39 cellular contexts compared by ENCODE assay signal in the genomic region with DNA sequence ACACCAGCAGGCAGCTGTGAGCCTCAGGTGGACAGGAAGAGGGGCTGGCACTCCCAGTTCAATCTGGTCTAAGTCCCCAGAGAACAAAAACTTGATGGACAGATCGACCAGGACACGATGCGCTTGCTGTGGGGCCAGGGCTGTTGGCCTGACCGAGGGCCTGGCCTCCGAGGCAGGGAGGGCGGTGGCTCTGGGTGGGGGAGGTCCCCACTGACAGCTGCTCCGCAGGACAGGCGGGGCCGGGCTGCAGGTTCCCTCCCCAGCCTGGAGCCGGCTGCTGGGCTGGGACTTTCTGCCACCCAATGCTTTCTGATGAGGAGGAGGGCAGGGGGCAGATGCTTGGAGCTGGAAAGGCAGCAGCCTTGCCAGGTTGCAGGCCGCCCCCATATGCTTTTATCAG. TPM values are rescaled to one million over a fixed set of nuclear protein-coding genes. Genes with fewer than 3 reads are reported as not detected.
"Had no signal": no experiment of that assay in that cellular context is flagged by ENCODE, and none has a peak within 500 bp of the region (broad histone marks: within the 10 kb centered on the region; RNA-seq: fewer than 3 reads in every experiment).

No MANE protein-coding gene starts in this region.

- H3K36me3 Mint-ChIP-seq: activated CD8-positive, alpha-beta memory T cell treated with anti-CD3 and anti-CD28 coated beads, Interleukin-2, amount 10 ng/mL, durations not matched to agents 7 days and 5 days; activated naive CD4-positive, alpha-beta T cell treated with anti-CD3 and anti-CD28 coated beads, Interleukin-2, amount 10 ng/mL, durations not matched to agents 7 days and 5 days; activated naive CD4-positive, alpha-beta T cell treated with anti-CD3 and anti-CD28 coated beads, Interleukin-2, amount 50 U/mL, for 24 hours; activated naive CD8-positive, alpha-beta T cell; activated naive CD8-positive, alpha-beta T cell treated with anti-CD3 and anti-CD28 coated beads, Interleukin-2, amount 10 ng/mL, durations not matched to agents 7 days and 5 days; brain; WTC11 had no signal

- H3K27me3 Mint-ChIP-seq: activated CD4-positive, alpha-beta memory T cell treated with anti-CD3 and anti-CD28 coated beads, Interleukin-2, amount 10 ng/mL, durations not matched to agents 7 days and 5 days; activated CD4-positive, alpha-beta T cell treated with anti-CD3 and anti-CD28 coated beads for 36 hours; activated CD8-positive, alpha-beta memory T cell treated with anti-CD3 and anti-CD28 coated beads, Interleukin-2, amount 10 ng/mL, durations not matched to agents 7 days and 5 days; activated naive CD8-positive, alpha-beta T cell; activated naive CD8-positive, alpha-beta T cell treated with anti-CD3 and anti-CD28 coated beads, Interleukin-2, amount 50 U/mL, for 24 hours had no signal

- DNase-seq: activated CD4-positive, alpha-beta memory T cell treated with anti-CD3 and anti-CD28 coated beads, Interleukin-2, amount 10 ng/mL, durations not matched to agents 7 days and 5 days; activated CD4-positive, alpha-beta T cell treated with anti-CD3 and anti-CD28 coated beads for 1 hour; activated CD4-positive, alpha-beta T cell treated with anti-CD3 and anti-CD28 coated beads for 36 hours; activated CD4-positive, alpha-beta T cell treated with anti-CD3 and anti-CD28 coated beads for 48 hours; activated CD4-positive, alpha-beta T cell treated with anti-CD3 and anti-CD28 coated beads, Interleukin-2, amount 10 ng/mL, durations not matched to agents 7 days and 5 days; activated CD4-positive, alpha-beta T cell treated with anti-CD3 and anti-CD28 coated beads, Interleukin-2, amount 50 U/mL, for 48 hours; activated CD4-positive, CD25-positive, alpha-beta regulatory T cell; activated CD8-positive, alpha-beta memory T cell treated with anti-CD3 and anti-CD28 coated beads for 24 hours; activated CD8-positive, alpha-beta memory T cell treated with anti-CD3 and anti-CD28 coated beads, Interleukin-2, amount 10 ng/mL, durations not matched to agents 7 days and 5 days; activated CD8-positive, alpha-beta memory T cell treated with anti-CD3 and anti-CD28 coated beads, Interleukin-2, amount 50 U/mL, for 48 hours; activated CD8-positive, alpha-beta T cell treated with anti-CD3 and anti-CD28 coated beads, Interleukin-2, amount 10 ng/mL, durations not matched to agents 7 days and 5 days; activated effector memory CD4-positive, alpha-beta T cell treated with Interleukin-2 at 50 U/mL for 16 hours; activated gamma-delta T cell; activated naive CD4-positive, alpha-beta T cell treated with anti-CD3 and anti-CD28 coated beads, Interleukin-2, amount 10 ng/mL, durations not matched to agents 7 days and 5 days; activated naive CD4-positive, alpha-beta T cell treated with Interleukin-2 at 50 U/mL for 16 hours; activated naive CD8-positive, alpha-beta T cell treated with anti-CD3 and anti-CD28 coated beads, Interleukin-2, amount 10 ng/mL, durations not matched to agents 7 days and 5 days; activated naive CD8-positive, alpha-beta T cell treated with anti-CD3 and anti-CD28 coated beads, Interleukin-2, amount 50 U/mL, for 24 hours; activated T-cell treated with anti-CD3 and anti-CD28 coated beads, Interleukin-2, amount 50 U/mL, for 24 hours; activated T-cell treated with anti-CD3 and anti-CD28 coated beads, Interleukin-2, amount 50 U/mL, for 48 hours; amygdala; anterior cingulate cortex; caudate nucleus; cerebellar nuclear complex; T-helper 2 cell; T-helper 9 cell had no signal

- H3K27ac Mint-ChIP-seq: activated CD4-positive, alpha-beta memory T cell treated with anti-CD3 and anti-CD28 coated beads, Interleukin-2, amount 10 ng/mL, durations not matched to agents 7 days and 5 days; activated CD4-positive, alpha-beta T cell treated with anti-CD3 and anti-CD28 coated beads for 36 hours; activated CD4-positive, alpha-beta T cell treated with anti-CD3 and anti-CD28 coated beads, Interleukin-2, amount 10 ng/mL, durations not matched to agents 7 days and 5 days; activated CD8-positive, alpha-beta memory T cell treated with anti-CD3 and anti-CD28 coated beads, Interleukin-2, amount 10 ng/mL, durations not matched to agents 7 days and 5 days; activated CD8-positive, alpha-beta T cell treated with anti-CD3 and anti-CD28 coated beads, Interleukin-2, amount 10 ng/mL, durations not matched to agents 7 days and 5 days; activated naive CD4-positive, alpha-beta T cell treated with anti-CD3 and anti-CD28 coated beads, Interleukin-2, amount 10 ng/mL, durations not matched to agents 7 days and 5 days; activated naive CD4-positive, alpha-beta T cell treated with anti-CD3 and anti-CD28 coated beads, Interleukin-2, amount 50 U/mL, for 24 hours; activated naive CD8-positive, alpha-beta T cell; activated naive CD8-positive, alpha-beta T cell treated with anti-CD3 and anti-CD28 coated beads, Interleukin-2, amount 10 ng/mL, durations not matched to agents 7 days and 5 days; activated naive CD8-positive, alpha-beta T cell treated with anti-CD3 and anti-CD28 coated beads, Interleukin-2, amount 50 U/mL, for 24 hours; activated T-cell treated with anti-CD3 and anti-CD28 coated beads, Interleukin-2, amount 50 U/mL, for 24 hours; activated T-helper 2 cell treated with anti-CD3 and anti-CD28 coated beads, Interferon-gamma antibody, Interleukin-2, Interleukin-4, amounts not matched to agents 10 μg/mL and 5 μg/mL and 100 μg/mL, durations not matched to agents 14 hours and 24 hours and 36 hours; T-helper 1 cell treated with Interleukin-12 subunit alpha and Interleukin-12 subunit beta and Interleukin-4 antibody, amounts not matched to agents 30 μg/mL and 1 μg/mL, for 36 hours; T-helper 2 cell treated with Interferon-gamma antibody and Interleukin-4, amounts not matched to agents 5 μg/mL and 100 μg/mL, for 36 hours; WTC11 had no signal

- H3K36me3 ChIP-seq: ascending aorta, cardiac muscle cell had no signal

- H3K4me1 Mint-ChIP-seq: activated CD4-positive, alpha-beta memory T cell treated with anti-CD3 and anti-CD28 coated beads, Interleukin-2, amount 10 ng/mL, durations not matched to agents 7 days and 5 days; activated CD4-positive, alpha-beta T cell treated with anti-CD3 and anti-CD28 coated beads for 36 hours; activated CD4-positive, alpha-beta T cell treated with anti-CD3 and anti-CD28 coated beads, Interleukin-2, amount 10 ng/mL, durations not matched to agents 7 days and 5 days; activated CD8-positive, alpha-beta memory T cell treated with anti-CD3 and anti-CD28 coated beads, Interleukin-2, amount 10 ng/mL, durations not matched to agents 7 days and 5 days; activated naive CD4-positive, alpha-beta T cell treated with anti-CD3 and anti-CD28 coated beads, Interleukin-2, amount 10 ng/mL, durations not matched to agents 7 days and 5 days; activated naive CD4-positive, alpha-beta T cell treated with anti-CD3 and anti-CD28 coated beads, Interleukin-2, amount 50 U/mL, for 24 hours; activated naive CD8-positive, alpha-beta T cell treated with anti-CD3 and anti-CD28 coated beads, Interleukin-2, amount 10 ng/mL, durations not matched to agents 7 days and 5 days; activated naive CD8-positive, alpha-beta T cell treated with anti-CD3 and anti-CD28 coated beads, Interleukin-2, amount 50 U/mL, for 24 hours; central memory CD8-positive, alpha-beta T cell had no signal

- H3K27ac ChIP-seq: ascending aorta, cardiac muscle cell, VCaP had no signal

- H3K4me3 ChIP-seq: ascending aorta, cardiac muscle cell had no signal

- H3K4me1 ChIP-seq: ascending aorta had no signal

- H3K4me3 Mint-ChIP-seq: activated CD4-positive, alpha-beta memory T cell treated with anti-CD3 and anti-CD28 coated beads, Interleukin-2, amount 10 ng/mL, durations not matched to agents 7 days and 5 days; activated CD4-positive, alpha-beta T cell treated with anti-CD3 and anti-CD28 coated beads for 36 hours; activated CD4-positive, alpha-beta T cell treated with anti-CD3 and anti-CD28 coated beads, Interleukin-2, amount 10 ng/mL, durations not matched to agents 7 days and 5 days; activated CD8-positive, alpha-beta memory T cell treated with anti-CD3 and anti-CD28 coated beads, Interleukin-2, amount 10 ng/mL, durations not matched to agents 7 days and 5 days; activated CD8-positive, alpha-beta T cell treated with anti-CD3 and anti-CD28 coated beads, Interleukin-2, amount 10 ng/mL, durations not matched to agents 7 days and 5 days; activated naive CD4-positive, alpha-beta T cell treated with anti-CD3 and anti-CD28 coated beads, Interleukin-2, amount 10 ng/mL, durations not matched to agents 7 days and 5 days; activated naive CD4-positive, alpha-beta T cell treated with anti-CD3 and anti-CD28 coated beads, Interleukin-2, amount 50 U/mL, for 24 hours; activated naive CD8-positive, alpha-beta T cell; activated naive CD8-positive, alpha-beta T cell treated with anti-CD3 and anti-CD28 coated beads, Interleukin-2, amount 10 ng/mL, durations not matched to agents 7 days and 5 days; activated naive CD8-positive, alpha-beta T cell treated with anti-CD3 and anti-CD28 coated beads, Interleukin-2, amount 50 U/mL, for 24 hours; activated T-cell treated with anti-CD3 and anti-CD28 coated beads, Interleukin-2, amount 50 U/mL, for 24 hours; brain; central memory CD8-positive, alpha-beta T cell; T-helper 1 cell treated with Interleukin-12 subunit alpha and Interleukin-12 subunit beta and Interleukin-4 antibody, amounts not matched to agents 30 μg/mL and 1 μg/mL, for 36 hours; T-helper 2 cell treated with Interferon-gamma antibody and Interleukin-4, amounts not matched to agents 5 μg/mL and 100 μg/mL, for 36 hours; WTC11 had no signal

- H3K9me3 Mint-ChIP-seq: activated CD4-positive, alpha-beta memory T cell treated with anti-CD3 and anti-CD28 coated beads, Interleukin-2, amount 10 ng/mL, durations not matched to agents 7 days and 5 days; activated CD4-positive, alpha-beta T cell treated with anti-CD3 and anti-CD28 coated beads, Interleukin-2, amount 10 ng/mL, durations not matched to agents 7 days and 5 days; activated naive CD4-positive, alpha-beta T cell treated with anti-CD3 and anti-CD28 coated beads, Interleukin-2, amount 10 ng/mL, durations not matched to agents 7 days and 5 days; activated naive CD4-positive, alpha-beta T cell treated with anti-CD3 and anti-CD28 coated beads, Interleukin-2, amount 50 U/mL, for 24 hours; activated naive CD8-positive, alpha-beta T cell treated with anti-CD3 and anti-CD28 coated beads, Interleukin-2, amount 10 ng/mL, durations not matched to agents 7 days and 5 days; activated naive CD8-positive, alpha-beta T cell treated with anti-CD3 and anti-CD28 coated beads, Interleukin-2, amount 50 U/mL, for 24 hours; activated T-cell treated with anti-CD3 and anti-CD28 coated beads, Interleukin-2, amount 50 U/mL, for 24 hours; activated T-helper 2 cell treated with anti-CD3 and anti-CD28 coated beads, Interferon-gamma antibody, Interleukin-2, Interleukin-4, amounts not matched to agents 10 μg/mL and 5 μg/mL and 100 μg/mL, durations not matched to agents 14 hours and 24 hours and 36 hours; central memory CD8-positive, alpha-beta T cell; T-helper 1 cell treated with Interleukin-12 subunit alpha and Interleukin-12 subunit beta and Interleukin-4 antibody, amounts not matched to agents 30 μg/mL and 1 μg/mL, for 36 hours; T-helper 2 cell treated with Interferon-gamma antibody and Interleukin-4, amounts not matched to agents 5 μg/mL and 100 μg/mL, for 36 hours; WTC11 had no signal

- H3K27me3 ChIP-seq: ascending aorta, cardiac muscle cell had no signal

- H3K9me3 ChIP-seq: ascending aorta had no signal

- ATAC-seq: activated CD4-positive, alpha-beta T cell treated with anti-CD3 and anti-CD28 coated beads for 36 hours; activated CD4-positive, CD25-positive, alpha-beta regulatory T cell treated with anti-CD3 and anti-CD28 coated beads, Interleukin-2, amount 50 U/mL, for 24 hours; activated CD8-positive, alpha-beta memory T cell treated with anti-CD3 and anti-CD28 coated beads, Interleukin-2, amount 10 ng/mL, durations not matched to agents 7 days and 5 days; activated CD8-positive, alpha-beta T cell treated with anti-CD3 and anti-CD28 coated beads, Interleukin-2, amount 10 ng/mL, durations not matched to agents 7 days and 5 days; activated naive CD8-positive, alpha-beta T cell treated with anti-CD3 and anti-CD28 coated beads, Interleukin-2, amount 50 U/mL, for 24 hours; WTC11 had no signal

RNA-seq across cellular contexts. Expression of a gene that starts 37.3 kb away (rescaled TPM):
- total RNA-seq: activated CD4-positive, alpha-beta memory T cell treated with anti-CD3 and anti-CD28 coated beads, Interleukin-2, amount 10 ng/mL, durations not matched to agents 7 days and 5 days; activated CD4-positive, alpha-beta T cell treated with anti-CD3 and anti-CD28 coated beads for 36 hours; activated CD4-positive, alpha-beta T cell treated with anti-CD3 and anti-CD28 coated beads, Interleukin-2, amount 10 ng/mL, durations not matched to agents 7 days and 5 days; activated CD8-positive, alpha-beta memory T cell treated with anti-CD3 and anti-CD28 coated beads, Interleukin-2, amount 10 ng/mL, durations not matched to agents 7 days and 5 days; activated CD8-positive, alpha-beta T cell treated with anti-CD3 and anti-CD28 coated beads, Interleukin-2, amount 10 ng/mL, durations not matched to agents 7 days and 5 days; activated naive CD8-positive, alpha-beta T cell treated with anti-CD3 and anti-CD28 coated beads, Interleukin-2, amount 10 ng/mL, durations not matched to agents 7 days and 5 days; activated T-helper 2 cell treated with anti-CD3 and anti-CD28 coated beads, Interferon-gamma antibody, Interleukin-2, Interleukin-4, amounts not matched to agents 10 μg/mL and 5 μg/mL and 100 μg/mL, durations not matched to agents 14 hours and 24 hours and 36 hours; ascending aorta; bronchial epithelial cell; chondrocyte had no signal
